Comparison of ENCODE assay signal across 29 cellular contexts in genomic region chr12:12513416-12514006, GRCh38. TPM values are rescaled to one million over a fixed set of nuclear protein-coding genes. Genes with fewer than 3 reads are reported as not detected.
DNase-seq lines count a peak whose midpoint lies in the region; ATAC-seq and TF ChIP-seq lines count a peak whose summit lies in the region.
"Had no signal": no experiment of that assay in that cellular context is flagged by ENCODE, and none has a peak within 500 bp of the region (broad histone marks: within the 10 kb centered on the region; RNA-seq: fewer than 3 reads in every experiment).

No MANE protein-coding gene starts in this region.

- H3F3A ChIP-seq in SK-N-SH (replicated peaks; ENCODE audit: insufficient read depth), result peaks cover 53% of the 10 kb centered on the region

- H3K9ac ChIP-seq in SK-N-SH, result peak overlapping the region; percentile 61; the same call in 1 of the 2 replicates
- H3K9ac ChIP-seq in Karpas-422 (ENCODE audit: low read length), result no peak overlapping the region
- H3K9ac ChIP-seq: KMS-11 had no signal

- H3K9me3 ChIP-seq in SK-N-SH (no peaks in the 10 kb centered on the region), Karpas-422 (ENCODE audit: low read length) (no peaks in the 10 kb centered on the region)
- H3K9me3 ChIP-seq in naive thymus-derived CD4-positive, alpha-beta T cell (ENCODE audit: control insufficient read depth in 2 of 3, low read length in 3 of 3), result no peaks in the 10 kb centered on the region
- H3K9me3 ChIP-seq: left ventricle myocardium inferior, neutrophil, uterus had no signal

- no peaks in the 10 kb centered on the region for H4K20me1 ChIP-seq in SK-N-SH (ENCODE audit: insufficient read depth)
- H4K20me1 ChIP-seq in Karpas-422 (ENCODE audit: insufficient read depth, low read depth, low read length), result no peaks in the 10 kb centered on the region

- peak overlapping the region; percentile 17; the same call in 1 of the 2 replicates for H3K4me2 ChIP-seq in SK-N-SH
- H3K4me2 ChIP-seq in Karpas-422 (ENCODE audit: low read depth, low read length, poor library complexity, severe bottlenecking), result no peak overlapping the region
- H3K4me2 ChIP-seq: KMS-11 had no signal

- H3K27ac ChIP-seq in SK-N-SH (ENCODE audit: low read depth in 2 of 2, low read length in 1 of 2) (peak overlapping the region; percentile 98 to 99), Karpas-422 (ENCODE audit: low read length) (no peak overlapping the region)
- no peak overlapping the region for H3K27ac ChIP-seq in naive thymus-derived CD4-positive, alpha-beta T cell (ENCODE audit: low read depth, low read length)
- H3K27ac ChIP-seq: KMS-11, left ventricle myocardium inferior, neutrophil, uterus had no signal

- no peak for TF ChIP-seq CTCF in SK-N-SH (IDR thresholded peaks at IDR 0.05)

- H3K79me2 ChIP-seq in SK-N-SH (ENCODE audit: insufficient read depth) (peaks cover 64% of the 10 kb centered on the region), Karpas-422 (ENCODE audit: low read length) (no peaks in the 10 kb centered on the region)

- no peaks in the 10 kb centered on the region for H3K9me2 ChIP-seq in SK-N-SH
- no peaks in the 10 kb centered on the region for H3K9me2 ChIP-seq in Karpas-422 (replicated peaks; ENCODE audit: insufficient read depth, low read length)

- no peak for ATAC-seq in naive thymus-derived CD4-positive, alpha-beta T cell
- ATAC-seq: T-helper 17 cell had no signal

- DNase-seq in Ammon's horn (ENCODE audit: low spot score) (peak; percentile 67), SK-N-SH (peak; percentile 41), fibroblast of peridontal ligament (ENCODE audit: extremely low read depth) (peak; percentile 6), pons (ENCODE audit: low spot score) (peak; percentile 80), NCI-H1417 (lab: John Stamatoyannopoulos, UW) (no peak), Karpas-422 (no peak)
- no peak for DNase-seq in naive thymus-derived CD4-positive, alpha-beta T cell
- no peak for DNase-seq in stimulated activated CD4-positive, alpha-beta T cell treated with anti-CD3 and anti-CD28 coated beads, Interleukin-1b, Interleukin-23, amount 100 ng/mL, for 48 hours
- DNase-seq: 8988T; activated CD4-positive, alpha-beta memory T cell treated with anti-CD3 and anti-CD28 coated beads, Interleukin-2, amount 10 ng/mL, durations not matched to agents 7 days and 5 days; activated CD4-positive, CD25-positive, alpha-beta regulatory T cell treated with anti-CD3 and anti-CD28 coated beads, Interleukin-2, amount 50 U/mL, for 72 hours; activated CD8-positive, alpha-beta memory T cell treated with anti-CD3 and anti-CD28 coated beads, Interleukin-2, amount 50 U/mL, for 4 hours; activated naive CD4-positive, alpha-beta T cell treated with anti-CD3 and anti-CD28 coated beads, Interleukin-2, amount 10 ng/mL, durations not matched to agents 7 days and 5 days; DMS79 treated with DMSO at 0.1 percent for 48 hours; effector CD8-positive, alpha-beta T cell; glutamatergic neuron; left ventricle myocardium inferior; mesendoderm; MM.1S; NCI-H2081 treated with DMSO at 0.1 percent for 48 hours; NCI-H226; NCI-H526 treated with DMSO at 0.1 percent for 48 hours; NK-92 treated with Interleukin-12 subunit alpha and Interleukin-12 subunit beta, amount 100 ng/mL, for 24 hours; stimulated activated naive CD4-positive, alpha-beta T cell; T-helper 17 cell; uterus had no signal

- no peak overlapping the region for H2AFZ ChIP-seq in SK-N-SH (ENCODE audit: low read depth)
- no peak overlapping the region for H2AFZ ChIP-seq in Karpas-422 (ENCODE audit: low read length)

- peak in 1 of 2 experiments; percentile 59; a peak in 1 of 4 replicates for TF ChIP-seq EP300 in SK-N-SH (IDR thresholded peaks at IDR 0.05; ENCODE audit: borderline replicate concordance in 1 of 2, low read depth in 1 of 2, low read length in 1 of 2)

- intact Hi-C loops in naive thymus-derived CD4-positive, alpha-beta T cell (cut with micrococcal nuclease), result no loop called here

- TF ChIP-seq RAD21 in SK-N-SH (IDR thresholded peaks at IDR 0.05; ENCODE audit: low read length), result peak; percentile 56

- no peaks in the 10 kb centered on the region for H3K27me3 Mint-ChIP-seq in naive thymus-derived CD4-positive, alpha-beta T cell
- H3K27me3 Mint-ChIP-seq: activated CD4-positive, alpha-beta memory T cell treated with anti-CD3 and anti-CD28 coated beads, Interleukin-2, amount 10 ng/mL, durations not matched to agents 7 days and 5 days; activated naive CD4-positive, alpha-beta T cell treated with anti-CD3 and anti-CD28 coated beads, Interleukin-2, amount 10 ng/mL, durations not matched to agents 7 days and 5 days; progenitor cell of endocrine pancreas; T-helper 17 cell had no signal

- peaks cover 43 to 51% of the 10 kb centered on the region in 2 experiments for H3K4me1 ChIP-seq in SK-N-SH (ENCODE audit: control insufficient read depth in 1 of 2, insufficient read depth in 2 of 2, low read depth in 1 of 2, low read length in 1 of 2)
- no peaks in the 10 kb centered on the region for H3K4me1 ChIP-seq in naive thymus-derived CD4-positive, alpha-beta T cell (ENCODE audit: control insufficient read depth in 2 of 2, insufficient read depth in 2 of 2, low read length in 2 of 2)
- H3K4me1 ChIP-seq in Karpas-422 (ENCODE audit: low read length), result no peaks in the 10 kb centered on the region
- H3K4me1 ChIP-seq: uterus had no signal

- peaks cover 0 to 3% (median 0%) of the 10 kb centered on the region in 11 donors for H3K9me3 Mint-ChIP-seq in naive thymus-derived CD4-positive, alpha-beta T cell
- H3K9me3 Mint-ChIP-seq: activated CD4-positive, alpha-beta memory T cell treated with anti-CD3 and anti-CD28 coated beads, Interleukin-2, amount 10 ng/mL, durations not matched to agents 7 days and 5 days; activated naive CD4-positive, alpha-beta T cell treated with anti-CD3 and anti-CD28 coated beads, Interleukin-2, amount 10 ng/mL, durations not matched to agents 7 days and 5 days had no signal

- CTCF ChIA-PET in SK-N-SH (lab: Yijun Ruan, JAX), result interaction anchor here (0.9 to 1.5 kb wide), 5 partner anchors 10 to 142 kb away, joined by 3 to 6 read pairs (median 5); partner anchors contain the start of gene DUSP16
- CTCF ChIA-PET in naive thymus-derived CD4-positive, alpha-beta T cell (lab: Charles Lee), result interaction anchor here (0.6 to 0.7 kb wide), 2 partner anchors 137 to 166 kb away, joined by 3 read pairs; no protein-coding TSS in a partner anchor

- 56% methylated on average over 3 of the region's 3 CpGs for WGBS in SK-N-SH (ENCODE audit: low lambda C conversion rate)

- H3K4me3 Mint-ChIP-seq in naive thymus-derived CD4-positive, alpha-beta T cell, result no peak overlapping the region
- H3K4me3 Mint-ChIP-seq: activated CD4-positive, alpha-beta memory T cell treated with anti-CD3 and anti-CD28 coated beads, Interleukin-2, amount 10 ng/mL, durations not matched to agents 7 days and 5 days; activated naive CD4-positive, alpha-beta T cell treated with anti-CD3 and anti-CD28 coated beads, Interleukin-2, amount 10 ng/mL, durations not matched to agents 7 days and 5 days had no signal

- no peak overlapping the region for H3K27ac Mint-ChIP-seq in naive thymus-derived CD4-positive, alpha-beta T cell
- H3K27ac Mint-ChIP-seq: activated CD4-positive, alpha-beta memory T cell treated with anti-CD3 and anti-CD28 coated beads, Interleukin-2, amount 10 ng/mL, durations not matched to agents 7 days and 5 days; activated naive CD4-positive, alpha-beta T cell treated with anti-CD3 and anti-CD28 coated beads, Interleukin-2, amount 10 ng/mL, durations not matched to agents 7 days and 5 days; T-helper 17 cell had no signal

- H3K36me3 ChIP-seq in SK-N-SH (replicated peaks in 1 of 2; ENCODE audit: control insufficient read depth in 1 of 2, insufficient read depth in 2 of 2, low read length in 1 of 2), result peaks cover 9 to 11% of the 10 kb centered on the region in 2 experiments
- H3K36me3 ChIP-seq in naive thymus-derived CD4-positive, alpha-beta T cell (ENCODE audit: control insufficient read depth in 2 of 3, insufficient read depth in 3 of 3, low read length in 3 of 3), result peaks cover 0 to 14% (median 0%) of the 10 kb centered on the region in 3 experiments
- H3K36me3 ChIP-seq in Karpas-422 (ENCODE audit: insufficient read depth, low read length), result no peaks in the 10 kb centered on the region
- H3K36me3 ChIP-seq: uterus had no signal

- peaks cover 0 to 34% (median 11%) of the 10 kb centered on the region in 7 donors for H3K4me1 Mint-ChIP-seq in naive thymus-derived CD4-positive, alpha-beta T cell

- POLR2A ChIA-PET in SK-N-SH (lab: Yijun Ruan, JAX), result no interaction called here
- POLR2A ChIA-PET in naive thymus-derived CD4-positive, alpha-beta T cell (lab: Charles Lee), result interaction anchor here (0.5 to 1.3 kb wide), 4 partner anchors 10 to 748 kb away, joined by 3 to 4 read pairs (median 3); no protein-coding TSS in a partner anchor

- H3K27me3 ChIP-seq in SK-N-SH (ENCODE audit: insufficient read depth) (no peaks in the 10 kb centered on the region), Karpas-422 (ENCODE audit: low read length) (no peaks in the 10 kb centered on the region)
- no peaks in the 10 kb centered on the region for H3K27me3 ChIP-seq in naive thymus-derived CD4-positive, alpha-beta T cell (ENCODE audit: control insufficient read depth in 2 of 2, insufficient read depth in 2 of 2, low read length in 2 of 2)
- H3K27me3 ChIP-seq: neutrophil, uterus had no signal

- peaks cover 10 to 44% (median 38%) of the 10 kb centered on the region in 5 donors for H3K36me3 Mint-ChIP-seq in naive thymus-derived CD4-positive, alpha-beta T cell

- H3K4me3 ChIP-seq in SK-N-SH (ENCODE audit: low read depth in 2 of 2, low read length in 1 of 2), result no peak overlapping the region
- no peak overlapping the region for H3K4me3 ChIP-seq in naive thymus-derived CD4-positive, alpha-beta T cell (ENCODE audit: low read length)
- H3K4me3 ChIP-seq in Karpas-422 (ENCODE audit: low read length), result no peak overlapping the region
- H3K4me3 ChIP-seq: left ventricle myocardium inferior, uterus had no signal

TF ChIP-seq in SK-N-SH, 30 proteins besides CTCF, POLR2A, EP300 and RAD21 (continues in another document):
- TF ChIP-seq CHD2 (IDR thresholded peaks at IDR 0.05; ENCODE audit: low read length, partially characterized antibody), result no peak
- no peak for TF ChIP-seq MEF2A (IDR thresholded peaks at IDR 0.05; ENCODE audit: borderline replicate concordance, low read depth)
- no peak for TF ChIP-seq GATA2 (CRISPR knock-in tag; IDR thresholded peaks at IDR 0.05)
- TF ChIP-seq TCF12 (IDR thresholded peaks at IDR 0.05), result 0 out of 2 replicates have a peak, but pooled peaks have one; percentile 7
- TF ChIP-seq POLR2AphosphoS5 (IDR thresholded peaks at IDR 0.05; ENCODE audit: low read depth, low read length), result no peak

RNA-seq across cellular contexts. Expression of gene DUSP16, which starts 49.2 kb away (rescaled TPM):
- 7.1 and 8.5 TPM in 2 replicates for polyA plus RNA-seq in SK-N-SH (2012; rRNA removed)
- polyA plus RNA-seq in SK-N-SH (2012; cell fraction: cytosol; rRNA removed), result 8.6 and 9.8 TPM in 2 replicates
- 5.0 and 7.1 TPM in 2 replicates for polyA plus RNA-seq in SK-N-SH (2012; cell fraction: nucleus; rRNA removed)
- total RNA-seq in naive thymus-derived CD4-positive, alpha-beta T cell, result 10 to 100 TPM; 26.8 to 42.8 (median 38.9) TPM
- polyA plus RNA-seq in naive thymus-derived CD4-positive, alpha-beta T cell, result 1 to 10 TPM; 4.4 to 5.0 TPM
- 0.25 and 1.8 TPM in 2 replicates for total RNA-seq in Karpas-422 (2014; rRNA removed; shearing (Covaris generic); ENCODE audit: low replicate concordance)

Comparison
In these comparisons a context has a peak if more than half of its experiments do, and no peak if none do; other contexts are left out.
1. DNase-seq: peak in Ammon's horn (single experiment), SK-N-SH (single experiment), fibroblast of peridontal ligament (single experiment) and pons (single experiment); none in naive thymus-derived CD4-positive, alpha-beta T cell (0 of 9), stimulated activated CD4-positive, alpha-beta T cell treated with anti-CD3 and anti-CD28 coated beads, Interleukin-1b, Interleukin-23, amount 100 ng/mL, for 48 hours (single experiment), NCI-H1417 (0 of 3) and Karpas-422 (single experiment).
2. H3K27ac ChIP-seq: peak in SK-N-SH (2 of 2); none in naive thymus-derived CD4-positive, alpha-beta T cell (single experiment) and Karpas-422 (single experiment).